In the genomic region with DNA sequence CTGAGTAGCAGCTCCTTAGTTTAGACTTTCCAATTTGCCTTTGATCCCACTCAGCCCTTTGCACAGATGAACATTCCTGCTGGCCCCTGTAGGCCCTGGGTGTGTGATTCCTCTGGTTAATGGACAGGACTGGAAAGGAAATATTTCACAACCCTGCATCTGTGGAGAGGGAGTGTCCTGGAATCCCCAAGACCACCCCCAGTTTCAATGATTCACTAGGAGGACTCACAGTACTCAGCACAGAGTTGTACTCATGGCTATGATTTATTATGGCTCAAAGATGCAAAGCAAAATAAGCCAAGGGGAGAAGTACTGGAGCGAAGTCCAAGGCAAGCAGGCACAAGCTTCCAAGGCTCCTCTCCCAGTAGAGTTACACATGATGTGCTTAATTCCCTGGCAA, we compare ENCODE assay signal across 10 cellular contexts. TPM values are rescaled to one million over a fixed set of nuclear protein-coding genes. Genes with fewer than 3 reads are reported as not detected.
DNase-seq lines count a peak whose midpoint lies in the region; ATAC-seq and TF ChIP-seq lines count a peak whose summit lies in the region.
"Had no signal": no experiment of that assay in that cellular context is flagged by ENCODE, and none has a peak within 500 bp of the region (broad histone marks: within the 10 kb centered on the region; RNA-seq: fewer than 3 reads in every experiment).

No MANE protein-coding gene starts in this region.

- no peak overlapping the region for H3K4me3 Mint-ChIP-seq in T-helper 2 cell treated with Interferon-gamma antibody and Interleukin-4, amounts not matched to agents 5 μg/mL and 100 μg/mL, for 36 hours

- TF ChIP-seq POLR2A in gastrocnemius medialis (IDR thresholded peaks at IDR 0.05): no peak

- H3K27ac Mint-ChIP-seq in T-helper 2 cell treated with Interferon-gamma antibody and Interleukin-4, amounts not matched to agents 5 μg/mL and 100 μg/mL, for 36 hours: no peak overlapping the region

- in situ Hi-C loops in gastrocnemius medialis (cut with MboI; ENCODE audit: low sequenced_read_pairs in 4 of 4): no loop called here

- DNase-seq in ELR (ENCODE audit: low read depth) (peak; percentile 95), ascending aorta (ENCODE audit: low spot score in 2 of 2) (peak in 1 of 2 donors; percentile 79), left ventricle myocardium inferior (no peak), gastrocnemius medialis (peak; percentile 17 to 32), COR-L47 (lab: John Stamatoyannopoulos, UW) (no peak)
- DNase-seq in T-helper 2 cell treated with Interferon-gamma antibody and Interleukin-4, amounts not matched to agents 5 μg/mL and 100 μg/mL, for 36 hours (ENCODE audit: low spot score): no peak
- DNase-seq: NCI-H510A treated with DMSO at 0.1 percent for 48 hours had no signal

- H3K4me1 Mint-ChIP-seq in T-helper 2 cell treated with Interferon-gamma antibody and Interleukin-4, amounts not matched to agents 5 μg/mL and 100 μg/mL, for 36 hours (ENCODE audit: low read depth): peaks cover 1% of the 10 kb centered on the region

- H3K27me3 ChIP-seq in ascending aorta: no peaks in the 10 kb centered on the region
- H3K27me3 ChIP-seq in left ventricle myocardium inferior (ENCODE audit: low read depth): no peaks in the 10 kb centered on the region
- no peaks in the 10 kb centered on the region for H3K27me3 ChIP-seq in gastrocnemius medialis

- TF ChIP-seq CTCF in ascending aorta (IDR thresholded peaks at IDR 0.05) (no peak), left ventricle myocardium inferior (IDR thresholded peaks at IDR 0.05; ENCODE audit: borderline replicate concordance) (no peak), gastrocnemius medialis (IDR thresholded peaks at IDR 0.05 in 4 of 5, conservative IDR thresholded peaks at IDR 0.05 in 1 of 5) (no peak)

- ATAC-seq in gastrocnemius medialis (peak; percentile 86 to 88), HG02588 (IDR thresholded peaks at IDR 0.05; ENCODE audit: unreplicated experiment) (no peak), GM19035 (IDR thresholded peaks at IDR 0.05; ENCODE audit: unreplicated experiment) (no peak)

- H3K27ac ChIP-seq in ascending aorta (peak overlapping the region; percentile 57 to 86), left ventricle myocardium inferior (replicated peaks) (peak overlapping the region; percentile 83), gastrocnemius medialis (peak overlapping the region in 1 of 4 donors; percentile 3)

- intact Hi-C loops in ascending aorta (cut with DNase I) (loop anchor here (2.0 kb wide), 2 partner anchors 41 to 53 kb away; no protein-coding TSS in a partner anchor), left ventricle myocardium inferior (cut with micrococcal nuclease) (no loop called here), gastrocnemius medialis (cut with DNase I; ENCODE audit: low total_unique reads) (no loop called here)

- H3K4me3 ChIP-seq in ascending aorta: no peak overlapping the region
- H3K4me3 ChIP-seq in left ventricle myocardium inferior: peak overlapping the region; percentile 9
- no peak overlapping the region for H3K4me3 ChIP-seq in gastrocnemius medialis

- H3K27me3 Mint-ChIP-seq in T-helper 2 cell treated with Interferon-gamma antibody and Interleukin-4, amounts not matched to agents 5 μg/mL and 100 μg/mL, for 36 hours (ENCODE audit: low read depth): no peaks in the 10 kb centered on the region

- H3K9me3 ChIP-seq in ascending aorta (no peaks in the 10 kb centered on the region), left ventricle myocardium inferior (replicated peaks) (no peaks in the 10 kb centered on the region), gastrocnemius medialis (no peaks in the 10 kb centered on the region)

- H3K36me3 ChIP-seq in ascending aorta: peaks cover 0 to 5% of the 10 kb centered on the region in 2 donors
- H3K36me3 ChIP-seq in left ventricle myocardium inferior: peaks cover 2% of the 10 kb centered on the region
- no peaks in the 10 kb centered on the region for H3K36me3 ChIP-seq in gastrocnemius medialis

- no peaks in the 10 kb centered on the region for H3K9me3 Mint-ChIP-seq in T-helper 2 cell treated with Interferon-gamma antibody and Interleukin-4, amounts not matched to agents 5 μg/mL and 100 μg/mL, for 36 hours
- H3K9me3 Mint-ChIP-seq: brain had no signal

- no peaks in the 10 kb centered on the region for H3K36me3 Mint-ChIP-seq in T-helper 2 cell treated with Interferon-gamma antibody and Interleukin-4, amounts not matched to agents 5 μg/mL and 100 μg/mL, for 36 hours (ENCODE audit: low read depth)
- H3K36me3 Mint-ChIP-seq: brain had no signal

- H3K4me1 ChIP-seq in ascending aorta (peaks cover 15 to 39% of the 10 kb centered on the region in 2 donors), left ventricle myocardium inferior (peaks cover 78% of the 10 kb centered on the region), gastrocnemius medialis (peaks cover 0 to 32% of the 10 kb centered on the region in 2 donors)

RNA-seq across cellular contexts. Expression of gene TJP2, which starts 42.4 kb away (rescaled TPM):
- total RNA-seq in ascending aorta (154 TPM), left ventricle myocardium inferior (130 TPM), gastrocnemius medialis (10 to 100 TPM; 10.5 to 23.1 (median 17.6) TPM)

Comparison
In these comparisons a context has a peak if more than half of its experiments do, and no peak if none do; other contexts are left out.
1. DNase-seq: peak in ELR (single experiment) and gastrocnemius medialis (2 of 2); none in left ventricle myocardium inferior (single experiment), T-helper 2 cell treated with Interferon-gamma antibody and Interleukin-4, amounts not matched to agents 5 μg/mL and 100 μg/mL, for 36 hours (single experiment) and COR-L47 (single experiment).
2. ATAC-seq: peak in gastrocnemius medialis (2 of 2); none in HG02588 (single experiment) and GM19035 (single experiment).